In the genomic region with DNA sequence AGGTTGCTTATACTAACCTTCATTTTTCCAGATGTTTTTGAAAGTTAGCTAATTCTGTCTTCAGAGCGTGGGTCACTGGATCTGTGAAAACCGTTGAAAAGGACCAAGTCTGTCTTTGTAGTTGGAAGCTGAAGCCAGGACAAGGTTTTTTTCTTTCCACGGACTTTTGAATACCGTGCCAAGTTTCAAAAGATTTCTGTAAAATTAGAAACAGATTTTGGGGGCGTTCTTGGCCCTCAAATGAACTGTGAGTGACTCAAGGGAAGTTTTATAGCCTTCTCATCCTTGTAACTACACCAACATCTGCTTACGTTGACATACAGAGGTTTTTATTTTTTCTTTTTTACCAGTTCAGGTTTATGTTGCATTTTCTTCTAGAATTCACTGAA, we compare ENCODE assay signal across 13 cellular contexts. TPM values are rescaled to one million over a fixed set of nuclear protein-coding genes. Genes with fewer than 3 reads are reported as not detected.
DNase-seq lines count a peak whose midpoint lies in the region; ATAC-seq and TF ChIP-seq lines count a peak whose summit lies in the region.
"Had no signal": no experiment of that assay in that cellular context is flagged by ENCODE, and none has a peak within 500 bp of the region (broad histone marks: within the 10 kb centered on the region; RNA-seq: fewer than 3 reads in every experiment).

A gene with protein sequence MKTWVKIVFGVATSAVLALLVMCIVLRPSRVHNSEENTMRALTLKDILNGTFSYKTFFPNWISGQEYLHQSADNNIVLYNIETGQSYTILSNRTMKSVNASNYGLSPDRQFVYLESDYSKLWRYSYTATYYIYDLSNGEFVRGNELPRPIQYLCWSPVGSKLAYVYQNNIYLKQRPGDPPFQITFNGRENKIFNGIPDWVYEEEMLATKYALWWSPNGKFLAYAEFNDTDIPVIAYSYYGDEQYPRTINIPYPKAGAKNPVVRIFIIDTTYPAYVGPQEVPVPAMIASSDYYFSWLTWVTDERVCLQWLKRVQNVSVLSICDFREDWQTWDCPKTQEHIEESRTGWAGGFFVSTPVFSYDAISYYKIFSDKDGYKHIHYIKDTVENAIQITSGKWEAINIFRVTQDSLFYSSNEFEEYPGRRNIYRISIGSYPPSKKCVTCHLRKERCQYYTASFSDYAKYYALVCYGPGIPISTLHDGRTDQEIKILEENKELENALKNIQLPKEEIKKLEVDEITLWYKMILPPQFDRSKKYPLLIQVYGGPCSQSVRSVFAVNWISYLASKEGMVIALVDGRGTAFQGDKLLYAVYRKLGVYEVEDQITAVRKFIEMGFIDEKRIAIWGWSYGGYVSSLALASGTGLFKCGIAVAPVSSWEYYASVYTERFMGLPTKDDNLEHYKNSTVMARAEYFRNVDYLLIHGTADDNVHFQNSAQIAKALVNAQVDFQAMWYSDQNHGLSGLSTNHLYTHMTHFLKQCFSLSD (minus strand): TSS at position 141 of the 389 bp plus-strand sequence. CDS start 118 bp downstream, at position 23.

- H3K9me3 ChIP-seq in sigmoid colon, result no peaks in the 10 kb centered on the region
- H3K9me3 ChIP-seq in CD4-positive, alpha-beta memory T cell (ENCODE audit: control insufficient read depth in 1 of 2, low read length in 2 of 2), result no peaks in the 10 kb centered on the region
- H3K9me3 ChIP-seq: pancreas had no signal

- no peaks in the 10 kb centered on the region for H3K36me3 Mint-ChIP-seq in CD4-positive, alpha-beta memory T cell
- H3K36me3 Mint-ChIP-seq: CD8-positive, alpha-beta memory T cell had no signal

- H3K27me3 ChIP-seq in sigmoid colon, result no peaks in the 10 kb centered on the region
- H3K27me3 ChIP-seq in CD4-positive, alpha-beta memory T cell (ENCODE audit: insufficient read depth, low read length), result no peaks in the 10 kb centered on the region
- H3K27me3 ChIP-seq: pancreas had no signal

- H3K27me3 Mint-ChIP-seq in CD4-positive, alpha-beta memory T cell, result peaks cover 16% of the 10 kb centered on the region in 2 donors

- H3K4me1 ChIP-seq in sigmoid colon, result peaks cover 0 to 54% (median 43%) of the 10 kb centered on the region in 4 donors
- no peaks in the 10 kb centered on the region for H3K4me1 ChIP-seq in CD4-positive, alpha-beta memory T cell (ENCODE audit: insufficient read depth, low read length)

- ATAC-seq in HG02798 (IDR thresholded peaks at IDR 0.05; ENCODE audit: poor library complexity, unreplicated experiment), result no peak

- WGBS in sigmoid colon, 2 donors, result 64 to 66% methylated on average over 6 of the region's 6 CpGs

- no peak for TF ChIP-seq POLR2A in sigmoid colon (IDR thresholded peaks at IDR 0.05)

- CTCF ChIA-PET in CD4-positive, alpha-beta memory T cell (lab: Charles Lee; ENCODE audit: partially characterized antibody), result interaction anchor here (0.9 to 2.4 kb wide), 2 partner anchors 23 to 90 kb away, joined by 3 to 18 read pairs; no protein-coding TSS in a partner anchor

- H3K36me3 ChIP-seq in sigmoid colon, result no peaks in the 10 kb centered on the region
- H3K36me3 ChIP-seq in CD4-positive, alpha-beta memory T cell (ENCODE audit: insufficient read depth, low read length), result no peaks in the 10 kb centered on the region
- H3K36me3 ChIP-seq: pancreas had no signal

- POLR2A ChIA-PET in CD4-positive, alpha-beta memory T cell (lab: Charles Lee; ENCODE audit: partially characterized antibody), result no interaction called here

- no peak within 1 kb of the TSS for H3K4me3 Mint-ChIP-seq in CD4-positive, alpha-beta memory T cell
- H3K4me3 Mint-ChIP-seq: CD8-positive, alpha-beta memory T cell; stimulated activated naive CD8-positive, alpha-beta T cell treated with anti-CD3 and anti-CD28 coated beads, Interleukin-15, Interleukin-2, amounts not matched to agents 100 ng/mL and 50 ng/mL, for 24 hours had no signal

- H3K9me3 Mint-ChIP-seq in CD4-positive, alpha-beta memory T cell, result no peaks in the 10 kb centered on the region
- H3K9me3 Mint-ChIP-seq: CD8-positive, alpha-beta memory T cell; stimulated activated naive CD8-positive, alpha-beta T cell treated with anti-CD3 and anti-CD28 coated beads, Interleukin-15, Interleukin-2, amounts not matched to agents 100 ng/mL and 50 ng/mL, for 24 hours had no signal

- in situ Hi-C loops in astrocyte of the cerebellum (cut with HindIII; ENCODE audit: low sequenced_read_pairs), result no loop called here

- H3K4me1 Mint-ChIP-seq in CD4-positive, alpha-beta memory T cell, result no peaks in the 10 kb centered on the region
- H3K4me1 Mint-ChIP-seq: CD8-positive, alpha-beta memory T cell had no signal

- peak within 1 kb of the TSS; percentile 71 to 85 (median 76) for H3K27ac ChIP-seq in sigmoid colon
- no peak within 1 kb of the TSS for H3K27ac ChIP-seq in CD4-positive, alpha-beta memory T cell (ENCODE audit: low read depth, low read length)

- TF ChIP-seq EP300 in sigmoid colon (IDR thresholded peaks at IDR 0.05), result no peak

- H3K27ac Mint-ChIP-seq in CD4-positive, alpha-beta memory T cell, result no peak within 1 kb of the TSS
- H3K27ac Mint-ChIP-seq: CD8-positive, alpha-beta memory T cell; stimulated activated naive CD8-positive, alpha-beta T cell treated with anti-CD3 and anti-CD28 coated beads, Interleukin-15, Interleukin-2, amounts not matched to agents 100 ng/mL and 50 ng/mL, for 24 hours had no signal

- TF ChIP-seq CTCF in astrocyte of the cerebellum (IDR thresholded peaks at IDR 0.05; ENCODE audit: low read depth, low read length, missing control alignments) (no peak), sigmoid colon (IDR thresholded peaks at IDR 0.05) (no peak)

- intact Hi-C loops in cardiac septum (cut with DNase I), result loop anchor here (2.0 kb wide), 1 partner anchor 24 kb away; no protein-coding TSS in a partner anchor
- intact Hi-C loops in sigmoid colon (cut with DNase I), result no loop called here
- intact Hi-C loops in CD4-positive, alpha-beta memory T cell (cut with micrococcal nuclease), result no loop called here

- DNase-seq in DMS 273 (lab: John Stamatoyannopoulos, UW; ENCODE audit: unreplicated experiment) (peak; percentile 68), astrocyte of the cerebellum (ENCODE audit: low read depth) (peak; percentile 81), cardiac septum (ENCODE audit: low spot score) (no peak), sigmoid colon (no peak), NCI-H69 (lab: John Stamatoyannopoulos, UW) (no peak)
- DNase-seq in activated CD8-positive, alpha-beta memory T cell treated with anti-CD3 and anti-CD28 coated beads, Interleukin-2, amount 50 U/mL, for 4 hours, result no peak
- no peak for DNase-seq in CD4-positive, alpha-beta memory T cell
- DNase-seq: activated T-cell treated with anti-CD3 and anti-CD28 coated beads, Interleukin-2, amount 50 U/mL, for 48 hours; CD8-positive, alpha-beta memory T cell; MM.1S; pancreas had no signal

- H3K4me3 ChIP-seq in astrocyte of the cerebellum (ENCODE audit: low read depth, low read length), result peak within 1 kb of the TSS; percentile 58
- peak within 1 kb of the TSS in 3 of 4 donors; percentile 18 to 38 (median 27) for H3K4me3 ChIP-seq in sigmoid colon
- H3K4me3 ChIP-seq in CD4-positive, alpha-beta memory T cell (ENCODE audit: low read length in 2 of 2), result no peak within 1 kb of the TSS
- H3K4me3 ChIP-seq: pancreas had no signal

RNA-seq across cellular contexts. Expression of the gene that starts here (rescaled TPM):
- total RNA-seq in cardiac septum (10.4 TPM), sigmoid colon (10 to 100 TPM; 12.7 to 35.7 (median 22.4) TPM)
- polyA plus RNA-seq in sigmoid colon, result 1 to 10 TPM in 1 of 3 donors, not detected in 2; 2.2 TPM
- total RNA-seq in CD4-positive, alpha-beta memory T cell, result not detected
- not detected for polyA plus RNA-seq in CD4-positive, alpha-beta memory T cell
- total RNA-seq: CD8-positive, alpha-beta memory T cell had no signal
- polyA plus RNA-seq: CD8-positive, alpha-beta memory T cell had no signal

Comparison
In these comparisons a context has a peak if more than half of its experiments do, and no peak if none do; other contexts are left out.
1. DNase-seq: peak in DMS 273 (single experiment) and astrocyte of the cerebellum (single experiment); none in cardiac septum (single experiment), sigmoid colon (single experiment), NCI-H69 (single experiment), activated CD8-positive, alpha-beta memory T cell treated with anti-CD3 and anti-CD28 coated beads, Interleukin-2, amount 50 U/mL, for 4 hours (single experiment) and CD4-positive, alpha-beta memory T cell (0 of 5).
2. H3K4me3 ChIP-seq: peak in astrocyte of the cerebellum (single experiment) and sigmoid colon (3 of 4); none in CD4-positive, alpha-beta memory T cell (0 of 2).